In the genomic region with DNA sequence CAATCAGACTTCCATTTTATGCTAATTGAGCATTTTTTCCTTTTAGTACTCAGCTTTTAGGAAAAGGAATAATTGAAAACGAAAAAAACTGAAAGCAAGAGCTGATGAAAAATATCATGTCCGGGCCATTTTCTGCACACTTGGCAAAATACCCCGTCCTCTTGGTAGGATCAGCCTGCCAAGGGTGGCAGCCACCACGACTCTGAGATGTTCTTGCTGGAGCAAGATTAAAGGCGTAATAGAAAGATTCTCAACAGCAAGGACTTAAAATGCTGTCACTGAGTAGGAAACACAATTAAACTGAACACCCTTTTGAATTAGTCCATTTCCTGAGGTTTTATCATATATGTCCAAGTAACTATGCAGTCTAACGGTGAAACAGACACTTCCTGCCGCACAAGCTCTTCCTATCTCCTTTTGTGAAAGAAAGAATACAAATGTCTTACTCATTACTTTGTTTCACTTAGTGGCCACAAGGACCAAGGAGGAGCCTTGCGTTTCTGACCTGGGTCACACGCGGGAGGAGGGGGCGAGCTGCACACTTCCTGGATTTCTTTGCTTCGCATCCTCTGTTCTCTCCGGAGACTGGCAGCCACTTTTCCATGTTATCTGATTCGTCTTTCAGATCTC, we compare ENCODE assay signal across 8 cellular contexts.
DNase-seq lines count a peak whose midpoint lies in the region; ATAC-seq, FAIRE-seq and TF ChIP-seq lines count a peak whose summit lies in the region.
"Had no signal": no experiment of that assay in that cellular context is flagged by ENCODE, and none has a peak within 500 bp of the region (broad histone marks: within the 10 kb centered on the region; RNA-seq: fewer than 3 reads in every experiment).

No MANE protein-coding gene starts in this region.

- intact Hi-C loops in HepG2 (cut with micrococcal nuclease; ENCODE audit: unreplicated experiment): no loop called here

- H3K27ac ChIP-seq in astrocyte (ENCODE audit: low read depth, low read length) (peak overlapping the region; percentile 87), HepG2 (ENCODE audit: extremely low read length, insufficient read depth, low read length) (no peak overlapping the region), upper lobe of left lung (peak overlapping the region in 3 of 4 donors; percentile 19 to 59 (median 39)), small intestine (ENCODE audit: low read depth in 1 of 2, low read length in 1 of 2) (peak overlapping the region in 1 of 2 donors; percentile 57)

- H3K4me1 ChIP-seq in astrocyte (ENCODE audit: insufficient read depth, low read length) (peaks cover 37% of the 10 kb centered on the region), HepG2 (ENCODE audit: insufficient read depth, low read length) (peaks cover 25% of the 10 kb centered on the region), upper lobe of left lung (no peaks in the 10 kb centered on the region), small intestine (ENCODE audit: control insufficient read depth in 2 of 2, insufficient read depth in 1 of 2, low read depth in 1 of 2, low read length in 1 of 2) (peaks cover 0 to 3% of the 10 kb centered on the region in 2 donors)

- H3K36me3 ChIP-seq in astrocyte (ENCODE audit: insufficient read depth, low read length) (no peaks in the 10 kb centered on the region), HepG2 (replicated peaks in 1 of 2; ENCODE audit: control insufficient read depth in 1 of 2, insufficient read depth in 2 of 2, low read length in 2 of 2) (no peaks in the 10 kb centered on the region), upper lobe of left lung (no peaks in the 10 kb centered on the region), small intestine (ENCODE audit: control insufficient read depth in 2 of 2, insufficient read depth in 2 of 2, low read length in 2 of 2) (no peaks in the 10 kb centered on the region)

- 89% methylated on average over 14 of the region's 14 CpGs for WGBS in HepG2 (ENCODE audit: low lambda C conversion rate)
- 40 to 47% methylated on average over 14 of the region's 14 CpGs for WGBS in upper lobe of left lung, 2 donors
- 48 to 75% (median 58%) methylated on average over 14 of the region's 14 CpGs for WGBS in small intestine, 3 donors

- ATAC-seq in HepG2 (no peak), upper lobe of left lung (ENCODE audit: low FRiP score in 2 of 2) (peak in 1 of 2 donors; percentile 29), HG02970 (IDR thresholded peaks at IDR 0.05; ENCODE audit: low FRiP score, unreplicated experiment) (no peak)

- no peaks in the 10 kb centered on the region for H3K27me3 ChIP-seq in astrocyte (ENCODE audit: insufficient read depth, low read length)
- no peaks in the 10 kb centered on the region for H3K27me3 ChIP-seq in HepG2 (ENCODE audit: control insufficient read depth in 1 of 2, insufficient read depth in 2 of 2, low read length in 2 of 2)
- no peaks in the 10 kb centered on the region for H3K27me3 ChIP-seq in upper lobe of left lung
- H3K27me3 ChIP-seq in small intestine (ENCODE audit: control insufficient read depth in 2 of 2, insufficient read depth in 2 of 2, low read length in 2 of 2): no peaks in the 10 kb centered on the region

- no TSS peak for BruUV-seq in HepG2 (replicated peaks; lab: Mats Ljungman, UMichigan)

- no peaks in the 10 kb centered on the region for H3K36me3 Mint-ChIP-seq in astrocyte (ENCODE audit: low read depth, unreplicated experiment)

- FAIRE-seq in H54 (lab: Jason Lieb, UNC) (peak; percentile 93), astrocyte (lab: Jason Lieb, UNC) (peak; percentile 76), HepG2 (lab: Jason Lieb, UNC) (no peak), small intestine (lab: Jason Lieb, UNC) (no peak)

- H3K79me2 ChIP-seq in astrocyte (ENCODE audit: insufficient read depth, low read length) (no peaks in the 10 kb centered on the region), HepG2 (ENCODE audit: insufficient read depth, low read length) (no peaks in the 10 kb centered on the region)

- no peaks in the 10 kb centered on the region for H4K20me1 ChIP-seq in astrocyte (ENCODE audit: insufficient read depth, low read length)
- H4K20me1 ChIP-seq in HepG2 (ENCODE audit: insufficient read depth, low read length): no peaks in the 10 kb centered on the region

- H2AFZ ChIP-seq in astrocyte (ENCODE audit: low read depth, low read length) (peak overlapping the region; percentile 26), HepG2 (ENCODE audit: low read length) (no peak overlapping the region)

- DNase-seq in H54 (ENCODE audit: insufficient read length, low spot score) (peak; percentile 33), astrocyte (ENCODE audit: low read depth) (peak; percentile 68), HepG2 (ENCODE audit: low spot score) (no peak), upper lobe of left lung (no peak), small intestine (no peak)
- no peak for DNase-seq in stimulated activated CD4-positive, alpha-beta T cell treated with anti-CD3 and anti-CD28 coated beads, Interleukin-4, amount 100 ng/mL, for 1 hour
- DNase-seq: activated naive CD4-positive, alpha-beta T cell treated with anti-CD3 and anti-CD28 coated beads, Interleukin-2, amount 50 U/mL, for 16 hours had no signal

- no peak overlapping the region for H3K4me3 Mint-ChIP-seq in astrocyte (ENCODE audit: unreplicated experiment)

- peak overlapping the region; percentile 78 for H3K4me2 ChIP-seq in astrocyte (ENCODE audit: low read length)
- no peak overlapping the region for H3K4me2 ChIP-seq in HepG2 (ENCODE audit: low read depth, low read length)

- TF ChIP-seq CTCF in astrocyte (IDR thresholded peaks at IDR 0.05; ENCODE audit: insufficient read depth, low read depth, low read length): no peak
- no peak for TF ChIP-seq CTCF in HepG2 (CRISPR knock-in tag; IDR thresholded peaks at IDR 0.05)
- TF ChIP-seq CTCF in upper lobe of left lung (IDR thresholded peaks at IDR 0.05): no peak

- H3K4me3 ChIP-seq in astrocyte (ENCODE audit: insufficient read depth, low read depth, low read length) (peak overlapping the region; percentile 24), HepG2 (replicated peaks in 1 of 3; ENCODE audit: insufficient read depth in 1 of 3, low read depth in 2 of 3, low read length in 3 of 3) (no peak overlapping the region), upper lobe of left lung (peak overlapping the region in 1 of 4 donors; percentile 1), small intestine (ENCODE audit: low read depth in 1 of 2, low read length in 2 of 2) (no peak overlapping the region)

- H3K27me3 Mint-ChIP-seq in astrocyte (ENCODE audit: low read depth, unreplicated experiment): no peaks in the 10 kb centered on the region

- H3K9ac ChIP-seq in astrocyte (ENCODE audit: low read length) (peak overlapping the region; percentile 78), HepG2 (ENCODE audit: insufficient read depth, low read depth, low read length) (no peak overlapping the region)

- in situ Hi-C loops in HepG2 (cut with HindIII; ENCODE audit: extremely low pct_ligation_motif_present, low pct_unique_long_range_greater_than_20kb): no loop called here

- CTCF ChIA-PET in HepG2 (lab: Yijun Ruan, JAX; ENCODE audit: low intra/inter-chr PET ratio, low total read pairs): no interaction called here

- no peak for TF ChIP-seq EP300 in HepG2 (IDR thresholded peaks at IDR 0.05; ENCODE audit: low read depth in 2 of 2, low read length in 2 of 2)
- TF ChIP-seq EP300 in HepG2 (CRISPR knock-in tag; IDR thresholded peaks at IDR 0.05; ENCODE audit: borderline replicate concordance): no peak
- no peak for TF ChIP-seq EP300 in upper lobe of left lung (IDR thresholded peaks at IDR 0.05)

- H3K4me1 Mint-ChIP-seq in astrocyte (ENCODE audit: low read depth, unreplicated experiment): peaks cover 53% of the 10 kb centered on the region

- peak overlapping the region; percentile 100 for H3K27ac Mint-ChIP-seq in astrocyte (ENCODE audit: unreplicated experiment)

- POLR2A ChIA-PET in HepG2 (lab: Yijun Ruan, JAX): no interaction called here

- no peak for TF ChIP-seq POLR2A in H54 (IDR thresholded peaks at IDR 0.05; ENCODE audit: low read depth, low read length)
- TF ChIP-seq POLR2A in HepG2 (IDR thresholded peaks at IDR 0.05; ENCODE audit: insufficient read depth in 1 of 2, low read depth in 2 of 2, low read length in 2 of 2): no peak
- no peak for TF ChIP-seq POLR2A in upper lobe of left lung (IDR thresholded peaks at IDR 0.05)

- no peaks in the 10 kb centered on the region for H3K9me3 Mint-ChIP-seq in astrocyte (ENCODE audit: unreplicated experiment)

- TF ChIP-seq RAD21 in HepG2 (CRISPR knock-in tag; IDR thresholded peaks at IDR 0.05): no peak

- H3K9me3 ChIP-seq in astrocyte (ENCODE audit: insufficient read depth, low read depth, low read length) (no peaks in the 10 kb centered on the region), HepG2 (ENCODE audit: low read length) (no peaks in the 10 kb centered on the region), upper lobe of left lung (no peaks in the 10 kb centered on the region), small intestine (ENCODE audit: control insufficient read depth, low read depth) (no peaks in the 10 kb centered on the region)

TF ChIP-seq in HepG2, 621 proteins besides CTCF, POLR2A, EP300 and RAD21:
- TF ChIP-seq MAFK (conservative IDR thresholded peaks at IDR 0.05 in 1 of 2, IDR thresholded peaks at IDR 0.05 in 1 of 2; ENCODE audit: low read length in 2 of 2): peak; percentile 46 to 71; a peak in 3 of 4 replicates
- TF ChIP-seq MAFF (IDR thresholded peaks at IDR 0.05; ENCODE audit: low read depth, low read length): peak; percentile 70
- TF ChIP-seq ZMYM3 (CRISPR knock-in tag; IDR thresholded peaks at IDR 0.05): no peak
- no peak for TF ChIP-seq ARNT (IDR thresholded peaks at IDR 0.05)
- TF ChIP-seq ATRX (CRISPR knock-in tag; IDR thresholded peaks at IDR 0.05; ENCODE audit: borderline replicate concordance): no peak
- no peak for TF ChIP-seq ZNF207 (IDR thresholded peaks at IDR 0.05; ENCODE audit: borderline replicate concordance)

Comparison
In these comparisons a context has a peak if more than half of its experiments do, and no peak if none do; other contexts are left out.
1. DNase-seq: peak in H54 (single experiment) and astrocyte (single experiment); none in HepG2 (single experiment), upper lobe of left lung (0 of 2), small intestine (single experiment) and stimulated activated CD4-positive, alpha-beta T cell treated with anti-CD3 and anti-CD28 coated beads, Interleukin-4, amount 100 ng/mL, for 1 hour (single experiment).